Comparison of ENCODE assay signal across 33 cellular contexts in genomic region chr1:180821970-180822369, GRCh38.
"Had no signal": no experiment of that assay in that cellular context is flagged by ENCODE, and none has a peak within 500 bp of the region (broad histone marks: within the 10 kb centered on the region; RNA-seq: fewer than 3 reads in every experiment).

No MANE protein-coding gene starts in this region.

- H3K27me3 Mint-ChIP-seq: activated CD4-positive, alpha-beta memory T cell treated with anti-CD3 and anti-CD28 coated beads, Interleukin-2, amount 10 ng/mL, durations not matched to agents 7 days and 5 days; activated CD8-positive, alpha-beta memory T cell treated with anti-CD3 and anti-CD28 coated beads, Interleukin-2, amount 10 ng/mL, durations not matched to agents 7 days and 5 days; activated naive CD8-positive, alpha-beta T cell treated with anti-CD3 and anti-CD28 coated beads for 36 hours had no signal

- H3K9me3 ChIP-seq: Peyer's patch had no signal

- H3K4me3 ChIP-seq: Peyer's patch had no signal

- H3K4me1 Mint-ChIP-seq: activated CD4-positive, alpha-beta memory T cell treated with anti-CD3 and anti-CD28 coated beads, Interleukin-2, amount 10 ng/mL, durations not matched to agents 7 days and 5 days; activated CD8-positive, alpha-beta memory T cell treated with anti-CD3 and anti-CD28 coated beads, Interleukin-2, amount 10 ng/mL, durations not matched to agents 7 days and 5 days; activated naive CD8-positive, alpha-beta T cell treated with anti-CD3 and anti-CD28 coated beads for 36 hours had no signal

- DNase-seq: activated CD4-positive, alpha-beta memory T cell treated with anti-CD3 and anti-CD28 coated beads, Interleukin-2, amount 10 ng/mL, durations not matched to agents 7 days and 5 days; activated CD4-positive, alpha-beta T cell treated with anti-CD3 and anti-CD28 coated beads for 1 hour; activated CD4-positive, alpha-beta T cell treated with anti-CD3 and anti-CD28 coated beads for 48 hours; activated CD4-positive, CD25-positive, alpha-beta regulatory T cell; activated CD8-positive, alpha-beta memory T cell treated with anti-CD3 and anti-CD28 coated beads for 24 hours; activated CD8-positive, alpha-beta memory T cell treated with anti-CD3 and anti-CD28 coated beads, Interleukin-2, amount 10 ng/mL, durations not matched to agents 7 days and 5 days; activated CD8-positive, alpha-beta memory T cell treated with anti-CD3 and anti-CD28 coated beads, Interleukin-2, amount 50 U/mL, for 48 hours; activated effector memory CD4-positive, alpha-beta T cell treated with anti-CD3 and anti-CD28 coated beads, Interleukin-2, amount 50 U/mL, for 16 hours; activated naive CD4-positive, alpha-beta T cell; activated naive CD4-positive, alpha-beta T cell treated with anti-CD3 and anti-CD28 coated beads, Interleukin-2, amount 50 U/mL, for 16 hours; activated naive CD8-positive, alpha-beta T cell treated with anti-CD3 and anti-CD28 coated beads for 36 hours; activated T-cell treated with anti-CD3 and anti-CD28 coated beads, Interleukin-2, amount 50 U/mL, for 48 hours; amniotic stem cell; aorta; brain microvascular endothelial cell; NCI-H1092 treated with DMSO at 0.1 percent for 48 hours; NCI-H1417; NCI-H146; NCI-H187; NCI-H2029 treated with DMSO at 0.1 percent for 48 hours; NCI-H2107; NCI-H2171; NCI-H510A; NCI-H526; NCI-H748 treated with DMSO at 0.1 percent for 48 hours; NK-92 treated with Interleukin-12 subunit alpha and Interleukin-12 subunit beta, amount 100 ng/mL, for 24 hours; PC-3; Peyer's patch; RPMI8226; SIG-M5; SW 1271; T1000; WERI-Rb-1 had no signal

- H3K27ac ChIP-seq: brain microvascular endothelial cell, Peyer's patch, WERI-Rb-1 had no signal

- H3K4me1 ChIP-seq: Peyer's patch had no signal

- H3K27ac Mint-ChIP-seq: activated CD4-positive, alpha-beta memory T cell treated with anti-CD3 and anti-CD28 coated beads, Interleukin-2, amount 10 ng/mL, durations not matched to agents 7 days and 5 days; activated CD8-positive, alpha-beta memory T cell treated with anti-CD3 and anti-CD28 coated beads, Interleukin-2, amount 10 ng/mL, durations not matched to agents 7 days and 5 days; activated naive CD8-positive, alpha-beta T cell treated with anti-CD3 and anti-CD28 coated beads for 36 hours had no signal

- ATAC-seq: activated CD8-positive, alpha-beta memory T cell treated with anti-CD3 and anti-CD28 coated beads, Interleukin-2, amount 10 ng/mL, durations not matched to agents 7 days and 5 days; PC-3 had no signal

- H3K4me3 Mint-ChIP-seq: activated CD4-positive, alpha-beta memory T cell treated with anti-CD3 and anti-CD28 coated beads, Interleukin-2, amount 10 ng/mL, durations not matched to agents 7 days and 5 days; activated CD8-positive, alpha-beta memory T cell treated with anti-CD3 and anti-CD28 coated beads, Interleukin-2, amount 10 ng/mL, durations not matched to agents 7 days and 5 days; activated naive CD8-positive, alpha-beta T cell treated with anti-CD3 and anti-CD28 coated beads for 36 hours had no signal

- H3K27me3 ChIP-seq: brain microvascular endothelial cell, Peyer's patch had no signal

- H3K36me3 ChIP-seq: brain microvascular endothelial cell, Peyer's patch, WERI-Rb-1 had no signal

- H3K9me3 Mint-ChIP-seq: activated CD4-positive, alpha-beta memory T cell treated with anti-CD3 and anti-CD28 coated beads, Interleukin-2, amount 10 ng/mL, durations not matched to agents 7 days and 5 days had no signal
